ENCODE assay signal across 13 cellular contexts in the genomic region with DNA sequence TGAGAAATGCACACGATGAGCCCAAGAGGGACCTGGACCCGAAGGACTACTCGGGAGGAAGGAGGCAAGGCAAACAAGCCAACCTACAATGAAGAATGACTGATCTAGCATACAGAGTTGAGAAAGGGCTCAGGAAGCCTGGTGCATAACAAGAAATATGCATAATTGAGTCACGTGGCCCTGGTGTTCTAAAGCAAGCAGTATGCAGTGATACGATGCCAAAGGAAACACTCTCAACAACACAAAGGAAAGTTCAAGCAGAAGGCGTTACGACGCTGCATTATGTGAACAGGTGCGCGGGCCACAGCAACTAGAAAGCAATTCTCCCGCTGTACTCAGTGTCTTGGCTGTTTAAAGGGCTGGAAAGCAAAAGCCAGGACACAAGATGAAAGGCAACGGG.
DNase-seq lines count a peak whose midpoint lies in the region; ATAC-seq, FAIRE-seq and TF ChIP-seq lines count a peak whose summit lies in the region.
"Had no signal": no experiment of that assay in that cellular context is flagged by ENCODE, and none has a peak within 500 bp of the region (broad histone marks: within the 10 kb centered on the region; RNA-seq: fewer than 3 reads in every experiment).

No MANE protein-coding gene starts in this region.

- POLR2A ChIA-PET in naive thymus-derived CD8-positive, alpha-beta T cell (lab: Charles Lee), result no interaction called here

- H3K4me3 ChIP-seq in bronchial epithelial cell (ENCODE audit: low read depth, low read length), result no peak overlapping the region
- no peak overlapping the region for H3K4me3 ChIP-seq in WERI-Rb-1 (ENCODE audit: low read depth, low read length)
- H3K4me3 ChIP-seq: hepatocyte, MG63 had no signal

- H3K27me3 Mint-ChIP-seq in naive thymus-derived CD8-positive, alpha-beta T cell, result no peaks in the 10 kb centered on the region

- FAIRE-seq in bronchial epithelial cell (lab: Jason Lieb, UNC), result peak; percentile 90
- FAIRE-seq: colon had no signal

- no peaks in the 10 kb centered on the region for H3K9me3 Mint-ChIP-seq in naive thymus-derived CD8-positive, alpha-beta T cell
- H3K9me3 Mint-ChIP-seq: natural killer cell had no signal

- TF ChIP-seq CTCF in bronchial epithelial cell (IDR thresholded peaks at IDR 0.05; ENCODE audit: insufficient read depth, low read length, severe bottlenecking) (no peak), WERI-Rb-1 (IDR thresholded peaks at IDR 0.05; ENCODE audit: low read depth, low read length) (no peak)

- no peaks in the 10 kb centered on the region for H3K36me3 Mint-ChIP-seq in naive thymus-derived CD8-positive, alpha-beta T cell
- H3K36me3 Mint-ChIP-seq: natural killer cell had no signal

- no peak overlapping the region for H3K27ac ChIP-seq in WERI-Rb-1
- H3K27ac ChIP-seq: hepatocyte had no signal

- no peaks in the 10 kb centered on the region for H3K9me3 ChIP-seq in WERI-Rb-1 (ENCODE audit: severe bottlenecking)
- H3K9me3 ChIP-seq: MG63 had no signal

- H3K36me3 ChIP-seq in bronchial epithelial cell (ENCODE audit: control insufficient read depth, insufficient read depth, low read length) (no peaks in the 10 kb centered on the region), WERI-Rb-1 (no peaks in the 10 kb centered on the region)
- H3K36me3 ChIP-seq: MG63 had no signal

- H3K27me3 ChIP-seq in bronchial epithelial cell (ENCODE audit: control insufficient read depth, insufficient read depth, low read length), result no peaks in the 10 kb centered on the region
- H3K27me3 ChIP-seq in WERI-Rb-1 (ENCODE audit: insufficient read depth, low read depth, severe bottlenecking), result no peaks in the 10 kb centered on the region
- H3K27me3 ChIP-seq: hepatocyte, MG63 had no signal

- peak; percentile 64 for ATAC-seq in naive thymus-derived CD8-positive, alpha-beta T cell
- ATAC-seq: natural killer cell had no signal

- H3K4me1 Mint-ChIP-seq in naive thymus-derived CD8-positive, alpha-beta T cell, result peaks cover 4 to 7% (median 7%) of the 10 kb centered on the region in 4 donors

- H3K4me3 Mint-ChIP-seq in naive thymus-derived CD8-positive, alpha-beta T cell, result peak overlapping the region in 5 of 10 donors; percentile 28 to 47 (median 37)
- H3K4me3 Mint-ChIP-seq: natural killer cell had no signal

- peak overlapping the region in 9 of 10 donors; percentile 22 to 71 (median 58) for H3K27ac Mint-ChIP-seq in naive thymus-derived CD8-positive, alpha-beta T cell
- H3K27ac Mint-ChIP-seq: natural killer cell had no signal

- DNase-seq in DMS53 (lab: John Stamatoyannopoulos, UW) (peak; percentile 92), NCI-H2107 treated with DMSO at 0.1 percent for 48 hours (lab: John Stamatoyannopoulos, UW; ENCODE audit: unreplicated experiment) (peak; percentile 90), bronchial epithelial cell (ENCODE audit: low read depth) (peak; percentile 90), LoVo (ENCODE audit: low spot score) (no peak), WERI-Rb-1 (no peak), ureter (ENCODE audit: low spot score) (no peak)
- peak in 1 of 10 donors; percentile 27 for DNase-seq in naive thymus-derived CD8-positive, alpha-beta T cell
- DNase-seq in stimulated activated naive CD4-positive, alpha-beta T cell treated with Interleukin-2 at 50 U/mL for 16 hours (lab: John Stamatoyannopoulos, UW), result no peak
- DNase-seq: MG63; natural killer cell; stimulated activated CD4-positive, alpha-beta T cell treated with anti-CD3 and anti-CD28 coated beads, Interleukin-2, amount 100 ng/mL, for 24 hours had no signal

Comparison
In these comparisons a context has a peak if more than half of its experiments do, and no peak if none do; other contexts are left out.
1. DNase-seq: peak in DMS53 (single experiment), NCI-H2107 treated with DMSO at 0.1 percent for 48 hours (single experiment) and bronchial epithelial cell (single experiment); none in stimulated activated naive CD4-positive, alpha-beta T cell treated with Interleukin-2 at 50 U/mL for 16 hours (single experiment), LoVo (single experiment), WERI-Rb-1 (single experiment) and ureter (single experiment).